ENCODE assay signal across 35 cellular contexts in genomic region chr7:155147624-155148023, GRCh38.
"Had no signal": no experiment of that assay in that cellular context is flagged by ENCODE, and none has a peak within 500 bp of the region (broad histone marks: within the 10 kb centered on the region; RNA-seq: fewer than 3 reads in every experiment).

No MANE protein-coding gene starts in this region.

- H3K9me3 Mint-ChIP-seq: activated naive CD4-positive, alpha-beta T cell treated with anti-CD3 and anti-CD28 coated beads, Interleukin-2, amount 10 ng/mL, durations not matched to agents 7 days and 5 days; activated naive CD4-positive, alpha-beta T cell treated with anti-CD3 and anti-CD28 coated beads, Interleukin-2, amount 50 U/mL, for 24 hours; activated naive CD8-positive, alpha-beta T cell treated with anti-CD3 and anti-CD28 coated beads, Interleukin-2, amount 50 U/mL, for 24 hours; activated T-helper 2 cell treated with anti-CD3 and anti-CD28 coated beads, Interferon-gamma antibody, Interleukin-2, Interleukin-4, amounts not matched to agents 10 μg/mL and 5 μg/mL and 100 μg/mL, durations not matched to agents 14 hours and 24 hours and 36 hours; central memory CD8-positive, alpha-beta T cell; T-helper 2 cell treated with Interferon-gamma antibody and Interleukin-4, amounts not matched to agents 5 μg/mL and 100 μg/mL, for 36 hours had no signal

- H3K4me3 ChIP-seq: ascending aorta, cardiac muscle cell had no signal

- ATAC-seq: activated CD4-positive, CD25-positive, alpha-beta regulatory T cell treated with anti-CD3 and anti-CD28 coated beads, Interleukin-2, amount 50 U/mL, for 24 hours; activated CD8-positive, alpha-beta memory T cell treated with anti-CD3 and anti-CD28 coated beads, Interleukin-2, amount 10 ng/mL, durations not matched to agents 7 days and 5 days; activated CD8-positive, alpha-beta T cell treated with anti-CD3 and anti-CD28 coated beads, Interleukin-2, amount 10 ng/mL, durations not matched to agents 7 days and 5 days; activated naive CD8-positive, alpha-beta T cell treated with anti-CD3 and anti-CD28 coated beads, Interleukin-2, amount 50 U/mL, for 24 hours; T-cell; T-helper 17 cell had no signal

- H3K4me3 Mint-ChIP-seq: activated B cell treated with CpG ODN at 0.5 μM for 24 hours; activated CD4-positive, alpha-beta memory T cell treated with anti-CD3 and anti-CD28 coated beads, Interleukin-2, amount 10 ng/mL, durations not matched to agents 7 days and 5 days; activated CD4-positive, alpha-beta T cell treated with anti-CD3 and anti-CD28 coated beads for 36 hours; activated CD4-positive, alpha-beta T cell treated with anti-CD3 and anti-CD28 coated beads, Interleukin-2, amount 10 ng/mL, durations not matched to agents 7 days and 5 days; activated CD8-positive, alpha-beta memory T cell treated with anti-CD3 and anti-CD28 coated beads, Interleukin-2, amount 10 ng/mL, durations not matched to agents 7 days and 5 days; activated CD8-positive, alpha-beta T cell treated with anti-CD3 and anti-CD28 coated beads, Interleukin-2, amount 10 ng/mL, durations not matched to agents 7 days and 5 days; activated naive CD4-positive, alpha-beta T cell treated with anti-CD3 and anti-CD28 coated beads, Interleukin-2, amount 10 ng/mL, durations not matched to agents 7 days and 5 days; activated naive CD4-positive, alpha-beta T cell treated with anti-CD3 and anti-CD28 coated beads, Interleukin-2, amount 50 U/mL, for 24 hours; activated naive CD8-positive, alpha-beta T cell; activated naive CD8-positive, alpha-beta T cell treated with anti-CD3 and anti-CD28 coated beads, Interleukin-2, amount 10 ng/mL, durations not matched to agents 7 days and 5 days; activated naive CD8-positive, alpha-beta T cell treated with anti-CD3 and anti-CD28 coated beads, Interleukin-2, amount 50 U/mL, for 24 hours; activated T-cell treated with anti-CD3 and anti-CD28 coated beads, Interleukin-2, amount 50 U/mL, for 24 hours; brain; central memory CD8-positive, alpha-beta T cell; T-cell; T-helper 17 cell; T-helper 2 cell treated with Interferon-gamma antibody and Interleukin-4, amounts not matched to agents 5 μg/mL and 100 μg/mL, for 36 hours had no signal

- H3K27ac Mint-ChIP-seq: activated B cell treated with CpG ODN at 0.5 μM for 24 hours; activated CD4-positive, alpha-beta memory T cell treated with anti-CD3 and anti-CD28 coated beads, Interleukin-2, amount 10 ng/mL, durations not matched to agents 7 days and 5 days; activated CD4-positive, alpha-beta T cell treated with anti-CD3 and anti-CD28 coated beads for 36 hours; activated CD4-positive, alpha-beta T cell treated with anti-CD3 and anti-CD28 coated beads, Interleukin-2, amount 10 ng/mL, durations not matched to agents 7 days and 5 days; activated CD8-positive, alpha-beta memory T cell treated with anti-CD3 and anti-CD28 coated beads, Interleukin-2, amount 10 ng/mL, durations not matched to agents 7 days and 5 days; activated CD8-positive, alpha-beta T cell treated with anti-CD3 and anti-CD28 coated beads, Interleukin-2, amount 10 ng/mL, durations not matched to agents 7 days and 5 days; activated naive CD4-positive, alpha-beta T cell treated with anti-CD3 and anti-CD28 coated beads, Interleukin-2, amount 10 ng/mL, durations not matched to agents 7 days and 5 days; activated naive CD4-positive, alpha-beta T cell treated with anti-CD3 and anti-CD28 coated beads, Interleukin-2, amount 50 U/mL, for 24 hours; activated naive CD8-positive, alpha-beta T cell; activated naive CD8-positive, alpha-beta T cell treated with anti-CD3 and anti-CD28 coated beads, Interleukin-2, amount 10 ng/mL, durations not matched to agents 7 days and 5 days; activated naive CD8-positive, alpha-beta T cell treated with anti-CD3 and anti-CD28 coated beads, Interleukin-2, amount 50 U/mL, for 24 hours; activated T-cell treated with anti-CD3 and anti-CD28 coated beads, Interleukin-2, amount 50 U/mL, for 24 hours; activated T-helper 2 cell treated with anti-CD3 and anti-CD28 coated beads, Interferon-gamma antibody, Interleukin-2, Interleukin-4, amounts not matched to agents 10 μg/mL and 5 μg/mL and 100 μg/mL, durations not matched to agents 14 hours and 24 hours and 36 hours; brain; T-cell; T-helper 17 cell; T-helper 2 cell treated with Interferon-gamma antibody and Interleukin-4, amounts not matched to agents 5 μg/mL and 100 μg/mL, for 36 hours had no signal

- DNase-seq: activated B cell treated with CpG ODN at 0.5 μM for 24 hours; activated CD4-positive, alpha-beta memory T cell treated with anti-CD3 and anti-CD28 coated beads, Interleukin-2, amount 10 ng/mL, durations not matched to agents 7 days and 5 days; activated CD4-positive, alpha-beta T cell treated with anti-CD3 and anti-CD28 coated beads for 1 hour; activated CD4-positive, alpha-beta T cell treated with anti-CD3 and anti-CD28 coated beads for 36 hours; activated CD4-positive, alpha-beta T cell treated with anti-CD3 and anti-CD28 coated beads for 48 hours; activated CD4-positive, alpha-beta T cell treated with anti-CD3 and anti-CD28 coated beads, Interleukin-2, amount 10 ng/mL, durations not matched to agents 7 days and 5 days; activated CD4-positive, alpha-beta T cell treated with anti-CD3 and anti-CD28 coated beads, Interleukin-2, amount 50 U/mL, for 48 hours; activated CD8-positive, alpha-beta memory T cell treated with anti-CD3 and anti-CD28 coated beads for 24 hours; activated CD8-positive, alpha-beta memory T cell treated with anti-CD3 and anti-CD28 coated beads, Interleukin-2, amount 10 ng/mL, durations not matched to agents 7 days and 5 days; activated CD8-positive, alpha-beta memory T cell treated with anti-CD3 and anti-CD28 coated beads, Interleukin-2, amount 50 U/mL, for 48 hours; activated CD8-positive, alpha-beta T cell treated with anti-CD3 and anti-CD28 coated beads, Interleukin-2, amount 10 ng/mL, durations not matched to agents 7 days and 5 days; activated gamma-delta T cell; activated naive CD4-positive, alpha-beta T cell treated with anti-CD3 and anti-CD28 coated beads, Interleukin-2, amount 10 ng/mL, durations not matched to agents 7 days and 5 days; activated naive CD4-positive, alpha-beta T cell treated with Interleukin-2 at 50 U/mL for 16 hours; activated naive CD8-positive, alpha-beta T cell treated with anti-CD3 and anti-CD28 coated beads, Interleukin-2, amount 10 ng/mL, durations not matched to agents 7 days and 5 days; activated naive CD8-positive, alpha-beta T cell treated with anti-CD3 and anti-CD28 coated beads, Interleukin-2, amount 50 U/mL, for 24 hours; activated T-cell treated with anti-CD3 and anti-CD28 coated beads, Interleukin-2, amount 50 U/mL, for 24 hours; activated T-cell treated with anti-CD3 and anti-CD28 coated beads, Interleukin-2, amount 50 U/mL, for 48 hours; amygdala; anterior cingulate cortex; caudate nucleus; cerebellar nuclear complex; T-cell; T-helper 17 cell; T-helper 9 cell had no signal

- H3K36me3 ChIP-seq: ascending aorta, cardiac muscle cell had no signal

- H3K27me3 ChIP-seq: ascending aorta, cardiac muscle cell had no signal

- H3K9me3 ChIP-seq: ascending aorta had no signal

- H3K27me3 Mint-ChIP-seq: activated B cell treated with CpG ODN at 0.5 μM for 24 hours had no signal

- H3K4me1 Mint-ChIP-seq: activated B cell treated with CpG ODN at 0.5 μM for 24 hours; activated CD4-positive, alpha-beta memory T cell treated with anti-CD3 and anti-CD28 coated beads, Interleukin-2, amount 10 ng/mL, durations not matched to agents 7 days and 5 days; activated CD4-positive, alpha-beta T cell treated with anti-CD3 and anti-CD28 coated beads, Interleukin-2, amount 10 ng/mL, durations not matched to agents 7 days and 5 days; activated CD8-positive, alpha-beta memory T cell treated with anti-CD3 and anti-CD28 coated beads, Interleukin-2, amount 10 ng/mL, durations not matched to agents 7 days and 5 days; activated naive CD4-positive, alpha-beta T cell treated with anti-CD3 and anti-CD28 coated beads, Interleukin-2, amount 10 ng/mL, durations not matched to agents 7 days and 5 days; activated naive CD4-positive, alpha-beta T cell treated with anti-CD3 and anti-CD28 coated beads, Interleukin-2, amount 50 U/mL, for 24 hours; activated naive CD8-positive, alpha-beta T cell treated with anti-CD3 and anti-CD28 coated beads, Interleukin-2, amount 10 ng/mL, durations not matched to agents 7 days and 5 days; brain; central memory CD8-positive, alpha-beta T cell; T-cell; T-helper 17 cell had no signal

- H3K27ac ChIP-seq: ascending aorta, cardiac muscle cell, VCaP had no signal

- H3K36me3 Mint-ChIP-seq: activated CD8-positive, alpha-beta memory T cell treated with anti-CD3 and anti-CD28 coated beads, Interleukin-2, amount 10 ng/mL, durations not matched to agents 7 days and 5 days; activated naive CD4-positive, alpha-beta T cell treated with anti-CD3 and anti-CD28 coated beads, Interleukin-2, amount 10 ng/mL, durations not matched to agents 7 days and 5 days; activated naive CD4-positive, alpha-beta T cell treated with anti-CD3 and anti-CD28 coated beads, Interleukin-2, amount 50 U/mL, for 24 hours; activated naive CD8-positive, alpha-beta T cell; activated naive CD8-positive, alpha-beta T cell treated with anti-CD3 and anti-CD28 coated beads, Interleukin-2, amount 10 ng/mL, durations not matched to agents 7 days and 5 days; brain; T-cell had no signal

- H3K4me1 ChIP-seq: ascending aorta had no signal
